In genomic region chr10:122648599-122649428, GRCh38 we compare ENCODE assay signal across 7 cellular contexts. TPM values are rescaled to one million over a fixed set of nuclear protein-coding genes. Genes with fewer than 3 reads are reported as not detected.
DNase-seq lines count a peak whose midpoint lies in the region; ATAC-seq and TF ChIP-seq lines count a peak whose summit lies in the region.

No MANE protein-coding gene starts in this region.

- no peak for TF ChIP-seq EP300 in upper lobe of left lung (IDR thresholded peaks at IDR 0.05)

- H3K4me1 ChIP-seq in lung (ENCODE audit: control insufficient read depth in 2 of 2, insufficient read depth in 2 of 2, low read length in 2 of 2) = no peaks in the 10 kb centered on the region
- H3K4me1 ChIP-seq in upper lobe of left lung = no peaks in the 10 kb centered on the region

- TF ChIP-seq POLR2A in upper lobe of left lung (IDR thresholded peaks at IDR 0.05) = no peak

- POLR2A ChIA-PET in RWPE1 (lab: Yijun Ruan, JAX; ENCODE audit: low non-redundant PET) = no interaction called here

- H3K27me3 ChIP-seq in lung (ENCODE audit: control insufficient read depth, insufficient read depth) (no peaks in the 10 kb centered on the region), upper lobe of left lung (no peaks in the 10 kb centered on the region)

- DNase-seq in EH (ENCODE audit: low read depth) (peak; percentile 28), RWPE1 (ENCODE audit: low spot score) (peak; percentile 50), ecto neural progenitor cell (ENCODE audit: low spot score) (peak; percentile 80), lung (ENCODE audit: low spot score) (peak; percentile 57), upper lobe of left lung (peak in 1 of 2 donors; percentile 60)

- 28 to 35% methylated on average over 9 to 10 of the region's 10 CpGs for WGBS in lung, 2 donors
- WGBS in upper lobe of left lung, 2 donors = 22 to 33% methylated on average over 9 to 10 of the region's 10 CpGs

- no peaks in the 10 kb centered on the region for H3K9me3 ChIP-seq in lung (ENCODE audit: control insufficient read depth in 2 of 2, insufficient read depth in 1 of 2, low read length in 1 of 2)
- H3K9me3 ChIP-seq in upper lobe of left lung = no peaks in the 10 kb centered on the region

- H3K27ac ChIP-seq in RWPE1 (no peak overlapping the region), lung (ENCODE audit: low read depth in 1 of 2, low read length in 1 of 2) (no peak overlapping the region), upper lobe of left lung (peak overlapping the region in 1 of 4 donors; percentile 8)

- ATAC-seq in HG03159 (IDR thresholded peaks at IDR 0.05; ENCODE audit: unreplicated experiment) = peak; percentile 63
- ATAC-seq in lung (ENCODE audit: insufficient read depth, low FRiP score) = no peak
- ATAC-seq in upper lobe of left lung (ENCODE audit: low FRiP score in 2 of 2) = peak; percentile 52 to 57
- no peak for ATAC-seq in HG02759 (IDR thresholded peaks at IDR 0.05; ENCODE audit: unreplicated experiment)

- H3K36me3 ChIP-seq in lung (ENCODE audit: control insufficient read depth in 2 of 2, insufficient read depth in 2 of 2, low read length in 2 of 2) (no peaks in the 10 kb centered on the region), upper lobe of left lung (no peaks in the 10 kb centered on the region)

- CTCF ChIA-PET in RWPE1 (lab: Yijun Ruan, JAX) = interaction anchor here (0.5 to 1.7 kb wide), 17 partner anchors 8 to 1329 kb away, joined by 3 to 11 read pairs (median 3); no protein-coding TSS in a partner anchor

- H3K4me3 ChIP-seq in lung (no peak overlapping the region), upper lobe of left lung (no peak overlapping the region)

- peak; percentile 49 for TF ChIP-seq CTCF in RWPE1 (conservative IDR thresholded peaks at IDR 0.05; ENCODE audit: low read depth)
- TF ChIP-seq CTCF in lung (IDR thresholded peaks at IDR 0.05; ENCODE audit: control extremely low read depth, extremely low read depth) = peak; percentile 42
- peak; percentile 26 to 77 (median 67) for TF ChIP-seq CTCF in upper lobe of left lung (IDR thresholded peaks at IDR 0.05)

RNA-seq across cellular contexts. Expression of gene C10orf120, which starts 50.8 kb away (rescaled TPM):
- total RNA-seq in lung = not detected
- polyA plus RNA-seq in lung = not detected
- total RNA-seq in upper lobe of left lung = not detected

Comparison
In these comparisons a context has a peak if more than half of its experiments do, and no peak if none do; other contexts are left out.
1. ATAC-seq: peak in HG03159 (single experiment) and upper lobe of left lung (2 of 2); none in lung (single experiment) and HG02759 (single experiment).
2. Peak in every context shown above with its lines, with median percentiles within 50 percentile points of each other: CTCF ChIP-seq.